In genomic region chr1:161225534-161226319, GRCh38 we compare ENCODE assay signal across 8 cellular contexts. TPM values are rescaled to one million over a fixed set of nuclear protein-coding genes. Genes with fewer than 3 reads are reported as not detected.
DNase-seq lines count a peak whose midpoint lies in the region; ATAC-seq, FAIRE-seq and TF ChIP-seq lines count a peak whose summit lies in the region.

Gene TOMM40L (plus strand): TSS chr1:161226060. CDS start chr1:161226490, 430 bp downstream.

- peaks cover 8% of the 10 kb centered on the region; the same call in 1 of the 2 replicates for H3K9me3 ChIP-seq in Caco-2
- H3K9me3 ChIP-seq in H1 (ENCODE audit: insufficient read depth in 2 of 2, low read depth in 1 of 2, low read length in 1 of 2), result no peaks in the 10 kb centered on the region

- H3K36me3 ChIP-seq in Caco-2 (ENCODE audit: control insufficient read depth, insufficient read depth, low read length) (peaks cover 6% of the 10 kb centered on the region), H1 (ENCODE audit: control insufficient read depth in 2 of 4, insufficient read depth in 4 of 4, low read length in 3 of 4) (peaks cover 0 to 10% (median 8%) of the 10 kb centered on the region in 4 experiments; a peak in 5 of 8 replicates)

- H4K91ac ChIP-seq in H1 (replicated peaks; ENCODE audit: insufficient read length, low read length), result peak within 1 kb of the TSS; percentile 13

- TF ChIP-seq POLR2A in H1 (IDR thresholded peaks at IDR 0.05; ENCODE audit: control extremely low read depth in 1 of 2, low read depth in 2 of 2, low read length in 2 of 2), result no peak

- H3K27me3 Mint-ChIP-seq in Caco-2 (ENCODE audit: insufficient read depth, unreplicated experiment) (no peaks in the 10 kb centered on the region), memory B cell (peaks cover 19% of the 10 kb centered on the region)

- peak within 1 kb of the TSS; percentile 87 to 94 for H3K4me2 ChIP-seq in H1 (ENCODE audit: insufficient read depth in 1 of 2, low read depth in 2 of 2, low read length in 2 of 2)

- POLR2A ChIA-PET in Caco-2 (lab: Charles Lee) (interaction anchor here (0.5 to 2.2 kb wide), 16 partner anchors 9 to 205 kb away, joined by 3 to 41 read pairs (median 6); partner anchors contain the start of genes B4GALT3, F11R, NDUFS2 and PCP4L1), H1 (lab: Charles Lee; ENCODE audit: partially characterized antibody) (interaction anchor here (0.5 to 2.2 kb wide), 13 partner anchors 9 to 212 kb away, joined by 3 to 26 read pairs (median 4); partner anchors contain the start of genes NDUFS2 and PCP4L1)
- POLR2A ChIA-PET in activated CD8-positive, alpha-beta memory T cell treated with anti-CD3 and anti-CD28 coated beads for 36 hours (lab: Charles Lee), result interaction anchor here (0.6 to 1.5 kb wide), 11 partner anchors 9 to 99 kb away, joined by 3 to 10 read pairs (median 6); partner anchors contain the start of genes NDUFS2 and PPOX

- H2AFZ ChIP-seq in H1 (ENCODE audit: low read length), result peak within 1 kb of the TSS; percentile 83

- H3K27ac Mint-ChIP-seq in Caco-2 (ENCODE audit: unreplicated experiment) (peak within 1 kb of the TSS; percentile 97), memory B cell (peak within 1 kb of the TSS; percentile 87)

- no peak within 1 kb of the TSS for H3K23ac ChIP-seq in H1 (ENCODE audit: insufficient read length)

- H3K18ac ChIP-seq in H1 (ENCODE audit: extremely low read depth, low read length), result peak within 1 kb of the TSS; percentile 87; the same call in 1 of the 2 replicates

- H3K27ac ChIP-seq in H1 (ENCODE audit: low read depth, low read length), result no peak within 1 kb of the TSS; the same call in 1 of the 2 replicates

- no peaks in the 10 kb centered on the region for H3K79me2 ChIP-seq in H1 (ENCODE audit: control insufficient read depth in 1 of 2, insufficient read depth in 2 of 2, low read length in 2 of 2)

- peak within 1 kb of the TSS; percentile 84; the same call in 1 of the 2 replicates for H4K8ac ChIP-seq in H1 (ENCODE audit: extremely low read depth, insufficient read depth, low read length)

- no peaks in the 10 kb centered on the region for H3K27me3 ChIP-seq in Caco-2 (replicated peaks; ENCODE audit: control insufficient read depth, insufficient read depth, low read length)
- H3K27me3 ChIP-seq in H1 (replicated peaks in 1 of 4; ENCODE audit: control insufficient read depth in 3 of 4, extremely low read depth in 1 of 4, insufficient read depth in 3 of 4, low read length in 3 of 4), result 0 out of 7 replicates have a peak, but pooled peaks cover 0 to 2% (median 0%) of the 10 kb centered on the region in 4 experiments

- H2BK12ac ChIP-seq in H1 (ENCODE audit: low read depth, low read length), result peak within 1 kb of the TSS; percentile 60; the same call in 1 of the 2 replicates

- H3K4ac ChIP-seq in H1 (replicated peaks; ENCODE audit: insufficient read length, low read depth, low read length), result peak within 1 kb of the TSS; percentile 10

- 0 out of 2 replicates have a peak within 1 kb of the TSS, but pooled peaks have one; percentile 43 for H2BK20ac ChIP-seq in H1 (ENCODE audit: low read length)

- no peaks in the 10 kb centered on the region for H3K79me1 ChIP-seq in H1 (ENCODE audit: low read depth, low read length)

- H2BK120ac ChIP-seq in H1 (replicated peaks; ENCODE audit: low read depth, low read length), result no peak within 1 kb of the TSS

- peak; percentile 31 to 67 for TF ChIP-seq CTCF in Caco-2 (IDR thresholded peaks at IDR 0.05; ENCODE audit: insufficient read depth in 1 of 2, low read depth in 1 of 2, low read length in 1 of 2, severe bottlenecking in 1 of 2, unreplicated experiment in 1 of 2)
- peak; percentile 15 for TF ChIP-seq CTCF in GM20000 (IDR thresholded peaks at IDR 0.05; ENCODE audit: extremely low read depth, missing control alignments)
- TF ChIP-seq CTCF in H1 (IDR thresholded peaks at IDR 0.05; ENCODE audit: control extremely low read depth in 1 of 3, insufficient read depth in 1 of 3, low read depth in 1 of 3, low read length in 3 of 3), result peak in 2 of 3 experiments; percentile 41 to 56; a peak in 3 of 4 replicates

- CTCF ChIA-PET in Caco-2 (lab: Charles Lee), result interaction anchor here (0.5 to 3.6 kb wide), 33 partner anchors 9 to 216 kb away, joined by 3 to 44 read pairs (median 5); partner anchors contain the start of genes B4GALT3, CFAP126, DEDD and F11R
- CTCF ChIA-PET in activated CD8-positive, alpha-beta memory T cell treated with anti-CD3 and anti-CD28 coated beads for 36 hours (lab: Charles Lee), result interaction anchor here (0.6 to 7.9 kb wide), 31 partner anchors 10 to 486 kb away, joined by 3 to 56 read pairs (median 4); partner anchors contain the start of genes ADAMTS4, B4GALT3, CFAP126 and FCER1G
- CTCF ChIA-PET in H1 (lab: Charles Lee; ENCODE audit: partially characterized antibody), result interaction anchor here (0.6 to 23.7 kb wide), 25 partner anchors 9 to 202 kb away, joined by 3 to 427 read pairs (median 10); partner anchors contain the start of genes ADAMTS4, B4GALT3, FCER1G and NDUFS2

- peak in 1 of 2 experiments; percentile 43; a peak in 2 of 4 replicates for TF ChIP-seq RAD21 in H1 (IDR thresholded peaks at IDR 0.05 in 1 of 2, conservative IDR thresholded peaks at IDR 0.05 in 1 of 2; ENCODE audit: low read depth in 2 of 2, low read length in 2 of 2)

- FAIRE-seq in H1 (lab: Jason Lieb, UNC), result peak; percentile 57

- H3K4me1 ChIP-seq in Caco-2, result peaks cover 48% of the 10 kb centered on the region
- H3K4me1 ChIP-seq in H1 (replicated peaks in 1 of 4; ENCODE audit: control insufficient read depth in 3 of 4, insufficient read depth in 4 of 4, low read length in 3 of 4), result peaks cover 2 to 6% (median 4%) of the 10 kb centered on the region in 4 experiments

- H4K5ac ChIP-seq in H1 (ENCODE audit: insufficient read length, low read depth, low read length), result peak within 1 kb of the TSS; percentile 23

- peak within 1 kb of the TSS; percentile 66; the same call in 1 of the 2 replicates for H2BK5ac ChIP-seq in H1 (ENCODE audit: low read depth, low read length)

- H3K23me2 ChIP-seq in H1 (ENCODE audit: low read depth, low read length), result peaks cover 8% of the 10 kb centered on the region

- no peaks in the 10 kb centered on the region for H4K20me1 ChIP-seq in H1 (replicated peaks in 1 of 2; ENCODE audit: control insufficient read depth in 1 of 2, insufficient read depth in 2 of 2, low read length in 2 of 2)

- H2AK5ac ChIP-seq in H1 (ENCODE audit: low read depth, low read length), result no peak within 1 kb of the TSS

- TF ChIP-seq EP300 in H1 (IDR thresholded peaks at IDR 0.05; ENCODE audit: borderline replicate concordance in 1 of 2, low read depth in 2 of 2, low read length in 2 of 2), result no peak

- H3K4me1 Mint-ChIP-seq in Caco-2 (ENCODE audit: low read depth, unreplicated experiment) (peaks cover 45% of the 10 kb centered on the region), memory B cell (peaks cover 21% of the 10 kb centered on the region)

- peak; percentile 92 for ATAC-seq in memory B cell (ENCODE audit: low read depth)

- peak within 1 kb of the TSS; percentile 69 for H3K4me3 ChIP-seq in Caco-2 (ENCODE audit: low read depth, low read length)
- peak within 1 kb of the TSS; percentile 75 to 93 (median 83) for H3K4me3 ChIP-seq in H1 (ENCODE audit: extremely low read depth in 1 of 4, insufficient read depth in 2 of 4, low read depth in 3 of 4, low read length in 4 of 4)

- no peak within 1 kb of the TSS for H3K14ac ChIP-seq in H1 (ENCODE audit: insufficient read length)

- 12% methylated on average over 14 of the region's 16 CpGs; no CpG with 5 or more reads in 1 of the 2 experiments for WGBS in H1 (ENCODE audit: extremely low coverage in 1 of 2, insufficient coverage in 1 of 2, insufficient read length in 1 of 2, insufficient replicate concordance in 2 of 2, low coverage in 1 of 2, low lambda C conversion rate in 2 of 2, missing lambda C conversion rate in 1 of 2), 2 experiments

- H3K9me3 Mint-ChIP-seq in Caco-2 (ENCODE audit: unreplicated experiment) (peaks cover 24% of the 10 kb centered on the region), memory B cell (no peaks in the 10 kb centered on the region)

- peak within 1 kb of the TSS; percentile 99 for H3K4me3 Mint-ChIP-seq in Caco-2 (ENCODE audit: unreplicated experiment)
- peak within 1 kb of the TSS; percentile 100 for H3K4me3 Mint-ChIP-seq in memory B cell

- BruUV-seq in Caco-2 (replicated peaks; lab: Mats Ljungman, UMichigan), result no TSS peak

- DNase-seq in Caco-2 (peak; percentile 94 to 99), GM20000 (ENCODE audit: low spot score) (peak; percentile 92), HT-29 (ENCODE audit: low spot score) (peak; percentile 94), H1 (ENCODE audit: low read depth in 1 of 2, low spot score in 2 of 2) (peak; percentile 86 to 96), memory B cell (ENCODE audit: low spot score in 2 of 2) (peak; percentile 74 to 79)
- peak; percentile 93 for DNase-seq in NK-92 treated with Interleukin-12 subunit alpha and Interleukin-12 subunit beta, amount 100 ng/mL, for 24 hours (lab: John Stamatoyannopoulos, UW)
- peak; percentile 70 for DNase-seq in stimulated activated CD8-positive, alpha-beta memory T cell treated with anti-CD3 and anti-CD28 coated beads, Interleukin-12 subunit alpha, Interleukin-12 subunit beta, amount 100 ng/mL, for 24 hours (ENCODE audit: extremely low read depth)

- no peak within 1 kb of the TSS for H3K56ac ChIP-seq in H1 (replicated peaks; ENCODE audit: insufficient read length, low read depth, low read length)

- H2BK15ac ChIP-seq in H1 (ENCODE audit: low read length), result peak within 1 kb of the TSS; percentile 95

- H3K36me3 Mint-ChIP-seq in Caco-2 (ENCODE audit: insufficient read depth, unreplicated experiment) (peaks cover 70% of the 10 kb centered on the region), memory B cell (peaks cover 10% of the 10 kb centered on the region)

- intact Hi-C loops in Caco-2 (cut with micrococcal nuclease; ENCODE audit: unreplicated experiment), result loop anchor here (1.0 kb wide), 4 partner anchors 8 to 89 kb away; partner anchors contain the start of gene SDHC

- H3K9ac ChIP-seq in H1 (replicated peaks in 1 of 4; ENCODE audit: extremely low read depth in 1 of 4, low read depth in 3 of 4, low read length in 3 of 4), result peak within 1 kb of the TSS in 3 of 4 experiments; percentile 4 to 84 (median 41); a peak in 4 of 7 replicates

TF ChIP-seq in H1, 55 proteins besides CTCF, POLR2A, EP300 and RAD21 (continues in another document):
- no peak for TF ChIP-seq POLR2AphosphoS5 (IDR thresholded peaks at IDR 0.05; ENCODE audit: low read depth, low read length)

RNA-seq across cellular contexts. Expression of gene TOMM40L, which starts in this region (rescaled TPM):
- total RNA-seq in Caco-2 (2022), result 23.1 and 24.0 TPM in 2 replicates
- total RNA-seq in HT-29 (2014; rRNA removed; shearing (Covaris generic)), result 3.5 and 3.6 TPM in 2 replicates
- 10 to 100 TPM; 23.7 to 25.1 TPM for total RNA-seq in activated CD8-positive, alpha-beta memory T cell treated with anti-CD3 and anti-CD28 coated beads for 36 hours
- total RNA-seq in H1 (2021; fragmentation: NEBNext Ultra II Directional; extraction: Animal tissue kit (Norgen Biotek cat#: 25700)), result 13.8 and 15.0 TPM in 2 replicates
- polyA plus RNA-seq in H1 (2011; rRNA removed), result 11.4 and 14.2 TPM in 2 replicates
- polyA plus RNA-seq in H1 (2011; cell fraction: cytosol; rRNA removed), result 14.8 TPM
- polyA plus RNA-seq in H1 (2011; cell fraction: nucleus; rRNA removed), result 19.7 TPM
- 10.0 to 14.8 TPM (median 12.8 TPM) in 4 replicates for polyA plus RNA-seq in H1 (2012, experiment 1 of 2)
- polyA plus RNA-seq in H1 (2012, experiment 2 of 2), result 10.6 TPM
- polyA plus RNA-seq in H1 (2013, experiment 1 of 2), result 9.6 TPM
- polyA plus RNA-seq in H1 (2013, experiment 2 of 2), result 8.8 TPM
- polyA minus RNA-seq in H1 (2011; rRNA and poly(A)+ RNA removed), result 23.4 and 24.7 TPM in 2 replicates
- polyA minus RNA-seq in H1 (2011; cell fraction: cytosol; rRNA and poly(A)+ RNA removed), result 5.9 TPM
- polyA minus RNA-seq in H1 (2011; cell fraction: nucleus; rRNA and poly(A)+ RNA removed), result 21.5 TPM
